17 cellular contexts compared by ENCODE assay signal in the genomic region with DNA sequence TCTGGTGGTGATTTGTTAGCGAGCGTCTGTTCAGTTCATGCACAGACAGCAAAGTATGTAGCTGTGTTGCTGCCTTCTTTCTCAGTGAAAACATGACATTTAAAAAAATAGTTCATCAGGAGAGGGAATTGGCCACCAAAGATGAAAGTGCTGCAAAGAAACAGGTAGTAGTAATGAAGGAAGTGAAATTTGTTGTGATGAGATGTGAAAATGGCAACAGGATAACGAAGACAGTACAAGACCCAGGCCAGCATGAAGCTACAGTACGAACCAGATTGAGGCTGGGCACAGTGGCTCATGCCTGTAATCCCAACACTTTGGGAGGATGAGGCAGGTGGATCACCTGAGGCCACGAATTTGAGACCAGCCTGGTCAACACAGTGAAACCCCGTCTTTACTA.
A peak's percentile ranks its signal among the peaks of the same experiment; 100 is the strongest.
DNase-seq lines count a peak whose midpoint lies in the region; ATAC-seq and TF ChIP-seq lines count a peak whose summit lies in the region.
"Had no signal": no experiment of that assay in that cellular context is flagged by ENCODE, and none has a peak within 500 bp of the region (broad histone marks: within the 10 kb centered on the region; RNA-seq: fewer than 3 reads in every experiment).

No MANE protein-coding gene starts in this region.

- ATAC-seq in CD4-positive, CD25-positive, alpha-beta regulatory T cell (ENCODE audit: low read depth in 2 of 2), result no peak
- no peak for ATAC-seq in central memory CD8-positive, alpha-beta T cell (replicated peaks; ENCODE audit: extremely low read depth, poor library complexity, severe bottlenecking)
- ATAC-seq in PC-3, result no peak
- ATAC-seq: Right ventricle myocardium inferior had no signal

- no peaks in the 10 kb centered on the region for H3K9me2 ChIP-seq in PC-3 (replicated peaks; ENCODE audit: low read length)

- H3K9me3 Mint-ChIP-seq in CD4-positive, CD25-positive, alpha-beta regulatory T cell, result peaks cover 0 to 1% (median 0%) of the 10 kb centered on the region in 7 donors
- H3K9me3 Mint-ChIP-seq in central memory CD8-positive, alpha-beta T cell, result no peaks in the 10 kb centered on the region
- peaks cover 4% of the 10 kb centered on the region for H3K9me3 Mint-ChIP-seq in activated T-helper 1 cell treated with anti-CD3 and anti-CD28 coated beads, Interleukin-12 subunit alpha, Interleukin-12 subunit beta, Interleukin-2, Interleukin-4 antibody, amounts not matched to agents 30 ng/mL and 10 ng/mL and 1 ng/mL, durations not matched to agents 14 hours and 24 hours and 36 hours

- no peak for DNase-seq in CD4-positive, CD25-positive, alpha-beta regulatory T cell
- DNase-seq in GM12865 (ENCODE audit: low read depth) (peak; percentile 26), MV-4-11 (lab: John Stamatoyannopoulos, UW) (peak; percentile 12), PC-3 (no peak), ascending aorta (ENCODE audit: low spot score in 2 of 2) (no peak)
- DNase-seq in central memory CD8-positive, alpha-beta T cell (ENCODE audit: low spot score in 2 of 2), result no peak
- DNase-seq in activated T-helper 1 cell treated with anti-CD3 and anti-CD28 coated beads, Interleukin-12 subunit alpha, Interleukin-12 subunit beta, Interleukin-2, Interleukin-4 antibody, amounts not matched to agents 30 ng/mL and 10 ng/mL and 1 ng/mL, durations not matched to agents 14 hours and 24 hours and 36 hours (ENCODE audit: low spot score), result no peak
- DNase-seq: ACHN, AML-193, Caco-2, IMR-90, NCI-H1417 treated with DMSO at 0.1 percent for 48 hours, NCI-H187 treated with DMSO at 0.1 percent for 48 hours, NCI-H226, NCI-H524 treated with DMSO at 0.1 percent for 48 hours had no signal

- no peaks in the 10 kb centered on the region for H3F3A ChIP-seq in PC-3 (ENCODE audit: low read length, unreplicated experiment)

- no peak overlapping the region for H2AFZ ChIP-seq in PC-3 (ENCODE audit: low read length)

- H4K20me1 ChIP-seq in PC-3 (ENCODE audit: low read length), result no peaks in the 10 kb centered on the region

- no peak overlapping the region for H3K4me2 ChIP-seq in PC-3 (ENCODE audit: low read length)

- no peaks in the 10 kb centered on the region for H3K79me2 ChIP-seq in PC-3 (ENCODE audit: low read length)

- peaks cover 30 to 70% (median 51%) of the 10 kb centered on the region in 4 donors for H3K4me1 Mint-ChIP-seq in CD4-positive, CD25-positive, alpha-beta regulatory T cell
- peaks cover 74% of the 10 kb centered on the region for H3K4me1 Mint-ChIP-seq in central memory CD8-positive, alpha-beta T cell
- no peaks in the 10 kb centered on the region for H3K4me1 Mint-ChIP-seq in activated T-helper 1 cell treated with anti-CD3 and anti-CD28 coated beads, Interleukin-12 subunit alpha, Interleukin-12 subunit beta, Interleukin-2, Interleukin-4 antibody, amounts not matched to agents 30 ng/mL and 10 ng/mL and 1 ng/mL, durations not matched to agents 14 hours and 24 hours and 36 hours (ENCODE audit: low read depth)

- peaks cover 15% of the 10 kb centered on the region for H3K36me3 ChIP-seq in CD4-positive, CD25-positive, alpha-beta regulatory T cell (ENCODE audit: control insufficient read depth, insufficient read depth, low read length)
- H3K36me3 ChIP-seq in PC-3 (ENCODE audit: low read depth, low read length) (no peaks in the 10 kb centered on the region), ascending aorta (no peaks in the 10 kb centered on the region)

- H3K27me3 ChIP-seq in CD4-positive, CD25-positive, alpha-beta regulatory T cell (ENCODE audit: control insufficient read depth, insufficient read depth, low read length), result no peaks in the 10 kb centered on the region
- no peaks in the 10 kb centered on the region for H3K27me3 ChIP-seq in PC-3 (ENCODE audit: low read length)
- no peaks in the 10 kb centered on the region for H3K27me3 ChIP-seq in ascending aorta

- no peaks in the 10 kb centered on the region for H3K9me3 ChIP-seq in CD4-positive, CD25-positive, alpha-beta regulatory T cell (ENCODE audit: control insufficient read depth in 2 of 2, low read length in 2 of 2)
- H3K9me3 ChIP-seq in PC-3 (ENCODE audit: low read length), result no peaks in the 10 kb centered on the region
- H3K9me3 ChIP-seq in ascending aorta, result no peaks in the 10 kb centered on the region
- H3K9me3 ChIP-seq: Caco-2 had no signal

- H3K4me3 ChIP-seq in CD4-positive, CD25-positive, alpha-beta regulatory T cell (ENCODE audit: low read depth, low read length), result no peak overlapping the region
- no peak overlapping the region for H3K4me3 ChIP-seq in GM12865 (ENCODE audit: low read depth, low read length)
- H3K4me3 ChIP-seq in PC-3 (ENCODE audit: low read length), result no peak overlapping the region
- no peak overlapping the region for H3K4me3 ChIP-seq in ascending aorta

- H3K4me3 Mint-ChIP-seq in CD4-positive, CD25-positive, alpha-beta regulatory T cell, result peak overlapping the region in 1 of 4 donors; percentile 21
- H3K4me3 Mint-ChIP-seq in central memory CD8-positive, alpha-beta T cell, result no peak overlapping the region
- no peak overlapping the region for H3K4me3 Mint-ChIP-seq in activated T-helper 1 cell treated with anti-CD3 and anti-CD28 coated beads, Interleukin-12 subunit alpha, Interleukin-12 subunit beta, Interleukin-2, Interleukin-4 antibody, amounts not matched to agents 30 ng/mL and 10 ng/mL and 1 ng/mL, durations not matched to agents 14 hours and 24 hours and 36 hours
- H3K4me3 Mint-ChIP-seq: CD14-positive monocyte had no signal

- H3K27ac ChIP-seq in CD4-positive, CD25-positive, alpha-beta regulatory T cell (ENCODE audit: insufficient read depth, low read length, poor library complexity, severe bottlenecking), result no peak overlapping the region
- H3K27ac ChIP-seq in PC-3 (ENCODE audit: low read length) (no peak overlapping the region), ascending aorta (no peak overlapping the region)

- H3K4me1 ChIP-seq in CD4-positive, CD25-positive, alpha-beta regulatory T cell (ENCODE audit: control insufficient read depth, insufficient read depth, low read length, poor library complexity, severe bottlenecking), result peaks cover 3% of the 10 kb centered on the region
- no peaks in the 10 kb centered on the region for H3K4me1 ChIP-seq in PC-3 (ENCODE audit: insufficient read depth, low read length)
- H3K4me1 ChIP-seq in ascending aorta, result no peaks in the 10 kb centered on the region
- H3K4me1 ChIP-seq: Caco-2 had no signal

- no peaks in the 10 kb centered on the region for H3K27me3 Mint-ChIP-seq in CD4-positive, CD25-positive, alpha-beta regulatory T cell
- no peaks in the 10 kb centered on the region for H3K27me3 Mint-ChIP-seq in central memory CD8-positive, alpha-beta T cell
- H3K27me3 Mint-ChIP-seq in activated T-helper 1 cell treated with anti-CD3 and anti-CD28 coated beads, Interleukin-12 subunit alpha, Interleukin-12 subunit beta, Interleukin-2, Interleukin-4 antibody, amounts not matched to agents 30 ng/mL and 10 ng/mL and 1 ng/mL, durations not matched to agents 14 hours and 24 hours and 36 hours (ENCODE audit: insufficient read depth), result no peaks in the 10 kb centered on the region

- CTCF ChIA-PET in PC-3 (lab: Charles Lee), result no interaction called here

- peak overlapping the region in 2 of 3 donors; percentile 31 to 77 for H3K27ac Mint-ChIP-seq in CD4-positive, CD25-positive, alpha-beta regulatory T cell
- H3K27ac Mint-ChIP-seq in central memory CD8-positive, alpha-beta T cell (ENCODE audit: low read depth), result peak overlapping the region; percentile 42
- no peak overlapping the region for H3K27ac Mint-ChIP-seq in activated T-helper 1 cell treated with anti-CD3 and anti-CD28 coated beads, Interleukin-12 subunit alpha, Interleukin-12 subunit beta, Interleukin-2, Interleukin-4 antibody, amounts not matched to agents 30 ng/mL and 10 ng/mL and 1 ng/mL, durations not matched to agents 14 hours and 24 hours and 36 hours
- H3K27ac Mint-ChIP-seq: CD14-positive monocyte had no signal

- no peak overlapping the region for H3K9ac ChIP-seq in PC-3 (ENCODE audit: low read length)

- H3K36me3 Mint-ChIP-seq in CD4-positive, CD25-positive, alpha-beta regulatory T cell, result peaks cover 34% of the 10 kb centered on the region
- peaks cover 5% of the 10 kb centered on the region for H3K36me3 Mint-ChIP-seq in central memory CD8-positive, alpha-beta T cell (ENCODE audit: insufficient read depth)
- H3K36me3 Mint-ChIP-seq in activated T-helper 1 cell treated with anti-CD3 and anti-CD28 coated beads, Interleukin-12 subunit alpha, Interleukin-12 subunit beta, Interleukin-2, Interleukin-4 antibody, amounts not matched to agents 30 ng/mL and 10 ng/mL and 1 ng/mL, durations not matched to agents 14 hours and 24 hours and 36 hours (ENCODE audit: low read depth), result peaks cover 25% of the 10 kb centered on the region

- BruUV-seq in PC-3 (replicated peaks; lab: Mats Ljungman, UMichigan), result no TSS peak

- TF ChIP-seq CTCF in GM12865 (IDR thresholded peaks at IDR 0.05; ENCODE audit: insufficient read depth, low read depth, low read length, missing control alignments) (no peak), PC-3 (conservative IDR thresholded peaks at IDR 0.05; ENCODE audit: low read depth, low read length) (no peak), ascending aorta (IDR thresholded peaks at IDR 0.05) (no peak)

- POLR2A ChIA-PET in PC-3 (lab: Charles Lee; ENCODE audit: unreplicated experiment), result no interaction called here

- intact Hi-C loops in activated T-helper 1 cell treated with anti-CD3 and anti-CD28 coated beads, Interleukin-12 subunit alpha, Interleukin-12 subunit beta, Interleukin-2, Interleukin-4 antibody, amounts not matched to agents 30 ng/mL and 10 ng/mL and 1 ng/mL, durations not matched to agents 14 hours and 24 hours and 36 hours (cut with micrococcal nuclease), result no loop called here
- intact Hi-C loops in PC-3 (cut with micrococcal nuclease) (loop anchor here (10.0 kb wide), 1 partner anchor 136 kb away; the partner anchor contains the start of gene SMARCA2), ascending aorta (cut with DNase I) (no loop called here)

Comparison
In these comparisons a context has a peak if more than half of its experiments do, and no peak if none do; other contexts are left out.
1. DNase-seq: peak in GM12865 (single experiment) and MV-4-11 (single experiment); none in CD4-positive, CD25-positive, alpha-beta regulatory T cell (0 of 3), central memory CD8-positive, alpha-beta T cell (0 of 2), activated T-helper 1 cell treated with anti-CD3 and anti-CD28 coated beads, Interleukin-12 subunit alpha, Interleukin-12 subunit beta, Interleukin-2, Interleukin-4 antibody, amounts not matched to agents 30 ng/mL and 10 ng/mL and 1 ng/mL, durations not matched to agents 14 hours and 24 hours and 36 hours (single experiment), PC-3 (single experiment) and ascending aorta (0 of 2).